ENCODE assay signal across 1 cellular context in genomic region chr22:24271406-24271760, GRCh38.
TF ChIP-seq lines count a peak whose summit lies in the region.

No MANE protein-coding gene starts in this region.

TF ChIP-seq in HepG2, 621 proteins besides CTCF, POLR2A, EP300 and RAD21 (continued from another document and continues in another):
- TF ChIP-seq TFE3 (CRISPR knock-in tag; IDR thresholded peaks at IDR 0.05) (no peak), RFXAP (CRISPR knock-in tag; IDR thresholded peaks at IDR 0.05; ENCODE audit: borderline replicate concordance) (no peak), EHMT2 (IDR thresholded peaks at IDR 0.05; ENCODE audit: borderline replicate concordance, low read depth, low read length) (no peak), HMGXB4 (CRISPR knock-in tag; IDR thresholded peaks at IDR 0.05; ENCODE audit: borderline replicate concordance in 1 of 2, low read depth in 1 of 2) (no peak), ZBTB49 (CRISPR knock-in tag; IDR thresholded peaks at IDR 0.05; ENCODE audit: borderline replicate concordance) (no peak), TOPORS (CRISPR knock-in tag; IDR thresholded peaks at IDR 0.05) (no peak), DNMT1 (CRISPR knock-in tag; IDR thresholded peaks at IDR 0.05) (0 out of 2 replicates have a peak, but pooled peaks have one; percentile 3), FOXP1 (IDR thresholded peaks at IDR 0.05) (no peak), FOXP1 (CRISPR knock-in tag; IDR thresholded peaks at IDR 0.05) (no peak), ZNF776 (CRISPR knock-in tag; IDR thresholded peaks at IDR 0.05) (0 out of 2 replicates have a peak, but pooled peaks have one; percentile 12), ZNF558 (CRISPR knock-in tag; IDR thresholded peaks at IDR 0.05; ENCODE audit: borderline replicate concordance) (peak; percentile 30; the same call in 1 of the 2 replicates), DMTF1 (CRISPR knock-in tag; IDR thresholded peaks at IDR 0.05) (no peak), ZIK1 (CRISPR knock-in tag; IDR thresholded peaks at IDR 0.05; ENCODE audit: borderline replicate concordance, low read depth) (no peak), CAMTA2 (CRISPR knock-in tag; IDR thresholded peaks at IDR 0.05; ENCODE audit: borderline replicate concordance) (no peak), SNAPC4 (CRISPR knock-in tag; IDR thresholded peaks at IDR 0.05) (no peak), ZNF362 (CRISPR knock-in tag; IDR thresholded peaks at IDR 0.05; ENCODE audit: borderline replicate concordance) (no peak), ZFP36 (IDR thresholded peaks at IDR 0.05; ENCODE audit: borderline replicate concordance, low read depth, low read length, partially characterized antibody) (no peak), HNRNPUL1 (IDR thresholded peaks at IDR 0.05; ENCODE audit: low read depth, low read length) (no peak), ZNF546 (CRISPR knock-in tag; conservative IDR thresholded peaks at IDR 0.05) (no peak), DZIP1 (CRISPR knock-in tag; IDR thresholded peaks at IDR 0.05) (no peak), ZNF775 (CRISPR knock-in tag; IDR thresholded peaks at IDR 0.05; ENCODE audit: borderline replicate concordance) (no peak), MIER2 (CRISPR knock-in tag; IDR thresholded peaks at IDR 0.05) (no peak), ZNF10 (CRISPR knock-in tag; IDR thresholded peaks at IDR 0.05; ENCODE audit: borderline replicate concordance, low read depth) (no peak), SRY (CRISPR knock-in tag; IDR thresholded peaks at IDR 0.05) (0 out of 2 replicates have a peak, but pooled peaks have one; percentile 15), KMT2A (CRISPR knock-in tag; IDR thresholded peaks at IDR 0.05) (no peak), ZNF407 (CRISPR knock-in tag; IDR thresholded peaks at IDR 0.05; ENCODE audit: not compliant biosample characterization) (no peak), NFKBIZ (CRISPR knock-in tag; IDR thresholded peaks at IDR 0.05) (no peak), ZNF33A (CRISPR knock-in tag; IDR thresholded peaks at IDR 0.05; ENCODE audit: borderline replicate concordance) (no peak)
